Comparison of ENCODE assay signal across 3 cellular contexts in the genomic region with DNA sequence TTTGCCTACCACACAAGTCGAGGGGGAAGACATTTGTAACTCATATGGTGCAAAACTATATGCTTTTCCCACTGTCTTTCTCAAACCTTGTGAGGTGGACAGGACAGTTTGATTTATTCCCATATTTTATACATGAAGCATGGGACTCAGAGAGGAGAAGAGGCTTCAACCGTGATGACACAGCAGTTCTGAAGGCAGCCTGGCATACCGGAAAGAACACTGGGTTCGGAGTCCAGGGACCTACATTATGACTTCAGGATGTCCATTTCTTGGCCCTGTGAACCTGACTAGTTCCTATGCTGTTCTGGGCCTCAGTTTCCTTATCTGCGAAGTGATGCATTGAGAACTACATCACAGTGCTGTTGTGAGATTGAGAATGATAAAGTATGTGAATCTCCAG.
TF ChIP-seq lines count a peak whose summit lies in the region.

No MANE protein-coding gene starts in this region.

TF ChIP-seq in A549, 52 proteins besides CTCF, POLR2A, EP300 and RAD21:
- TF ChIP-seq HDAC2 (IDR thresholded peaks at IDR 0.05) (no peak), MAFK (IDR thresholded peaks at IDR 0.05; ENCODE audit: partially characterized antibody) (peak; percentile 87)

TF ChIP-seq in GM23338, 12 proteins besides CTCF, POLR2A, EP300 and RAD21 (continues in another document):
- TF ChIP-seq, protein P1, sequence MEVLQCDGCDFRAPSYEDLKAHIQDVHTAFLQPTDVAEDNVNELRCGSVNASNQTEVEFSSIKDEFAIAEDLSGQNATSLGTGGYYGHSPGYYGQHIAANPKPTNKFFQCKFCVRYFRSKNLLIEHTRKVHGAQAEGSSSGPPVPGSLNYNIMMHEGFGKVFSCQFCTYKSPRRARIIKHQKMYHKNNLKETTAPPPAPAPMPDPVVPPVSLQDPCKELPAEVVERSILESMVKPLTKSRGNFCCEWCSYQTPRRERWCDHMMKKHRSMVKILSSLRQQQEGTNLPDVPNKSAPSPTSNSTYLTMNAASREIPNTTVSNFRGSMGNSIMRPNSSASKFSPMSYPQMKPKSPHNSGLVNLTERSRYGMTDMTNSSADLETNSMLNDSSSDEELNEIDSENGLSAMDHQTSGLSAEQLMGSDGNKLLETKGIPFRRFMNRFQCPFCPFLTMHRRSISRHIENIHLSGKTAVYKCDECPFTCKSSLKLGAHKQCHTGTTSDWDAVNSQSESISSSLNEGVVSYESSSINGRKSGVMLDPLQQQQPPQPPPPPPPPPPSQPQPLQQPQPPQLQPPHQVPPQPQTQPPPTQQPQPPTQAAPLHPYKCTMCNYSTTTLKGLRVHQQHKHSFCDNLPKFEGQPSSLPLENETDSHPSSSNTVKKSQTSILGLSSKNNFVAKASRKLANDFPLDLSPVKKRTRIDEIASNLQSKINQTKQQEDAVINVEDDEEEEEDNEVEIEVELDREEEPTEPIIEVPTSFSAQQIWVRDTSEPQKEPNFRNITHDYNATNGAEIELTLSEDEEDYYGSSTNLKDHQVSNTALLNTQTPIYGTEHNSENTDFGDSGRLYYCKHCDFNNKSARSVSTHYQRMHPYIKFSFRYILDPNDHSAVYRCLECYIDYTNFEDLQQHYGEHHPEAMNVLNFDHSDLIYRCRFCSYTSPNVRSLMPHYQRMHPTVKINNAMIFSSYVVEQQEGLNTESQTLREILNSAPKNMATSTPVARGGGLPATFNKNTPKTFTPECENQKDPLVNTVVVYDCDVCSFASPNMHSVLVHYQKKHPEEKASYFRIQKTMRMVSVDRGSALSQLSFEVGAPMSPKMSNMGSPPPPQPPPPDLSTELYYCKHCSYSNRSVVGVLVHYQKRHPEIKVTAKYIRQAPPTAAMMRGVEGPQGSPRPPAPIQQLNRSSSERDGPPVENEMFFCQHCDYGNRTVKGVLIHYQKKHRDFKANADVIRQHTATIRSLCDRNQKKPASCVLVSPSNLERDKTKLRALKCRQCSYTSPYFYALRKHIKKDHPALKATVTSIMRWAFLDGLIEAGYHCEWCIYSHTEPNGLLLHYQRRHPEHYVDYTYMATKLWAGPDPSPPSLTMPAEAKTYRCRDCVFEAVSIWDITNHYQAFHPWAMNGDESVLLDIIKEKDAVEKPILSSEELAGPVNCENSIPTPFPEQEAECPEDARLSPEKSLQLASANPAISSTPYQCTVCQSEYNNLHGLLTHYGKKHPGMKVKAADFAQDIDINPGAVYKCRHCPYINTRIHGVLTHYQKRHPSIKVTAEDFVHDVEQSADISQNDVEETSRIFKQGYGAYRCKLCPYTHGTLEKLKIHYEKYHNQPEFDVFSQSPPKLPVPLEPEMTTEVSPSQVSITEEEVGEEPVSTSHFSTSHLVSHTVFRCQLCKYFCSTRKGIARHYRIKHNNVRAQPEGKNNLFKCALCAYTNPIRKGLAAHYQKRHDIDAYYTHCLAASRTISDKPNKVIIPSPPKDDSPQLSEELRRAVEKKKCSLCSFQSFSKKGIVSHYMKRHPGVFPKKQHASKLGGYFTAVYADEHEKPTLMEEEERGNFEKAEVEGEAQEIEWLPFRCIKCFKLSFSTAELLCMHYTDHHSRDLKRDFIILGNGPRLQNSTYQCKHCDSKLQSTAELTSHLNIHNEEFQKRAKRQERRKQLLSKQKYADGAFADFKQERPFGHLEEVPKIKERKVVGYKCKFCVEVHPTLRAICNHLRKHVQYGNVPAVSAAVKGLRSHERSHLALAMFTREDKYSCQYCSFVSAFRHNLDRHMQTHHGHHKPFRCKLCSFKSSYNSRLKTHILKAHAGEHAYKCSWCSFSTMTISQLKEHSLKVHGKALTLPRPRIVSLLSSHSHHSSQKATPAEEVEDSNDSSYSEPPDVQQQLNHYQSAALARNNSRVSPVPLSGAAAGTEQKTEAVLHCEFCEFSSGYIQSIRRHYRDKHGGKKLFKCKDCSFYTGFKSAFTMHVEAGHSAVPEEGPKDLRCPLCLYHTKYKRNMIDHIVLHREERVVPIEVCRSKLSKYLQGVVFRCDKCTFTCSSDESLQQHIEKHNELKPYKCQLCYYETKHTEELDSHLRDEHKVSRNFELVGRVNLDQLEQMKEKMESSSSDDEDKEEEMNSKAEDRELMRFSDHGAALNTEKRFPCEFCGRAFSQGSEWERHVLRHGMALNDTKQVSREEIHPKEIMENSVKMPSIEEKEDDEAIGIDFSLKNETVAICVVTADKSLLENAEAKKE (CRISPR knock-in tag; IDR thresholded peaks at IDR 0.05): no peak
- TF ChIP-seq, protein P2, sequence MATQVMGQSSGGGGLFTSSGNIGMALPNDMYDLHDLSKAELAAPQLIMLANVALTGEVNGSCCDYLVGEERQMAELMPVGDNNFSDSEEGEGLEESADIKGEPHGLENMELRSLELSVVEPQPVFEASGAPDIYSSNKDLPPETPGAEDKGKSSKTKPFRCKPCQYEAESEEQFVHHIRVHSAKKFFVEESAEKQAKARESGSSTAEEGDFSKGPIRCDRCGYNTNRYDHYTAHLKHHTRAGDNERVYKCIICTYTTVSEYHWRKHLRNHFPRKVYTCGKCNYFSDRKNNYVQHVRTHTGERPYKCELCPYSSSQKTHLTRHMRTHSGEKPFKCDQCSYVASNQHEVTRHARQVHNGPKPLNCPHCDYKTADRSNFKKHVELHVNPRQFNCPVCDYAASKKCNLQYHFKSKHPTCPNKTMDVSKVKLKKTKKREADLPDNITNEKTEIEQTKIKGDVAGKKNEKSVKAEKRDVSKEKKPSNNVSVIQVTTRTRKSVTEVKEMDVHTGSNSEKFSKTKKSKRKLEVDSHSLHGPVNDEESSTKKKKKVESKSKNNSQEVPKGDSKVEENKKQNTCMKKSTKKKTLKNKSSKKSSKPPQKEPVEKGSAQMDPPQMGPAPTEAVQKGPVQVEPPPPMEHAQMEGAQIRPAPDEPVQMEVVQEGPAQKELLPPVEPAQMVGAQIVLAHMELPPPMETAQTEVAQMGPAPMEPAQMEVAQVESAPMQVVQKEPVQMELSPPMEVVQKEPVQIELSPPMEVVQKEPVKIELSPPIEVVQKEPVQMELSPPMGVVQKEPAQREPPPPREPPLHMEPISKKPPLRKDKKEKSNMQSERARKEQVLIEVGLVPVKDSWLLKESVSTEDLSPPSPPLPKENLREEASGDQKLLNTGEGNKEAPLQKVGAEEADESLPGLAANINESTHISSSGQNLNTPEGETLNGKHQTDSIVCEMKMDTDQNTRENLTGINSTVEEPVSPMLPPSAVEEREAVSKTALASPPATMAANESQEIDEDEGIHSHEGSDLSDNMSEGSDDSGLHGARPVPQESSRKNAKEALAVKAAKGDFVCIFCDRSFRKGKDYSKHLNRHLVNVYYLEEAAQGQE (IDR thresholded peaks at IDR 0.05; ENCODE audit: unreplicated experiment): no peak
- TF ChIP-seq, protein P3, sequence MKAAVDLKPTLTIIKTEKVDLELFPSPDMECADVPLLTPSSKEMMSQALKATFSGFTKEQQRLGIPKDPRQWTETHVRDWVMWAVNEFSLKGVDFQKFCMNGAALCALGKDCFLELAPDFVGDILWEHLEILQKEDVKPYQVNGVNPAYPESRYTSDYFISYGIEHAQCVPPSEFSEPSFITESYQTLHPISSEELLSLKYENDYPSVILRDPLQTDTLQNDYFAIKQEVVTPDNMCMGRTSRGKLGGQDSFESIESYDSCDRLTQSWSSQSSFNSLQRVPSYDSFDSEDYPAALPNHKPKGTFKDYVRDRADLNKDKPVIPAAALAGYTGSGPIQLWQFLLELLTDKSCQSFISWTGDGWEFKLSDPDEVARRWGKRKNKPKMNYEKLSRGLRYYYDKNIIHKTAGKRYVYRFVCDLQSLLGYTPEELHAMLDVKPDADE (IDR thresholded peaks at IDR 0.05): no peak
- no peak for TF ChIP-seq NANOG (IDR thresholded peaks at IDR 0.05; ENCODE audit: borderline replicate concordance)
- TF ChIP-seq STAT1 (IDR thresholded peaks at IDR 0.05; ENCODE audit: unreplicated experiment): no peak
- TF ChIP-seq ZNF114 (CRISPR knock-in tag; IDR thresholded peaks at IDR 0.05): no peak
- TF ChIP-seq JUNB (IDR thresholded peaks at IDR 0.05; ENCODE audit: unreplicated experiment): no peak
- TF ChIP-seq POLR2AphosphoS5 (IDR thresholded peaks at IDR 0.05; ENCODE audit: low read depth): no peak
- no peak for TF ChIP-seq EZH2phosphoT487 (IDR thresholded peaks at IDR 0.05; ENCODE audit: unreplicated experiment)

TF ChIP-seq in K562, 482 proteins besides CTCF, POLR2A, EP300 and RAD21 (continues in another document):
- TF ChIP-seq FOXA3 (CRISPR knock-in tag; conservative IDR thresholded peaks at IDR 0.05 in 1 of 2, IDR thresholded peaks at IDR 0.05 in 1 of 2) (no peak), C11orf30 (IDR thresholded peaks at IDR 0.05; ENCODE audit: low read depth) (peak; percentile 71), MAFF (IDR thresholded peaks at IDR 0.05; ENCODE audit: low read length) (peak; percentile 11; the same call in 1 of the 2 replicates), RBM14 (IDR thresholded peaks at IDR 0.05; ENCODE audit: borderline replicate concordance, insufficient read depth, low read depth, low read length) (no peak), YBX1 (IDR thresholded peaks at IDR 0.05) (no peak), HDAC2 (IDR thresholded peaks at IDR 0.05) (no peak), DMBX1 (CRISPR knock-in tag; IDR thresholded peaks at IDR 0.05; ENCODE audit: borderline replicate concordance) (no peak), ZNF316 (IDR thresholded peaks at IDR 0.05) (peak; percentile 76), KDM1A (IDR thresholded peaks at IDR 0.05) (no peak), ZNF212 (CRISPR knock-in tag; IDR thresholded peaks at IDR 0.05) (no peak), MAFG (tag; conservative IDR thresholded peaks at IDR 0.05) (peak; percentile 64), BCL6 (CRISPR knock-in tag; IDR thresholded peaks at IDR 0.05) (no peak), HMGN3 (IDR thresholded peaks at IDR 0.05; ENCODE audit: borderline replicate concordance, extremely low read depth, insufficient read length, low read depth, low read length) (no peak), NFE2 (IDR thresholded peaks at IDR 0.05; ENCODE audit: low read depth) (peak; percentile 56; the same call in 1 of the 2 replicates), ZNF384 (IDR thresholded peaks at IDR 0.05; ENCODE audit: low read depth, low read length) (no peak), NFE2L1 (tag; IDR thresholded peaks at IDR 0.05; ENCODE audit: borderline replicate concordance, low read depth) (0 out of 2 replicates have a peak, but pooled peaks have one; percentile 13), SAFB (IDR thresholded peaks at IDR 0.05; ENCODE audit: borderline replicate concordance, low read depth, low read length) (no peak), ZNF431 (CRISPR knock-in tag; IDR thresholded peaks at IDR 0.05) (no peak), CBFA2T2 (conservative IDR thresholded peaks at IDR 0.05) (no peak), ZNF311 (CRISPR knock-in tag; IDR thresholded peaks at IDR 0.05) (no peak), HIVEP1 (CRISPR knock-in tag; IDR thresholded peaks at IDR 0.05) (no peak), IRF2 (CRISPR knock-in tag; IDR thresholded peaks at IDR 0.05) (no peak)
- TF ChIP-seq, protein P4, sequence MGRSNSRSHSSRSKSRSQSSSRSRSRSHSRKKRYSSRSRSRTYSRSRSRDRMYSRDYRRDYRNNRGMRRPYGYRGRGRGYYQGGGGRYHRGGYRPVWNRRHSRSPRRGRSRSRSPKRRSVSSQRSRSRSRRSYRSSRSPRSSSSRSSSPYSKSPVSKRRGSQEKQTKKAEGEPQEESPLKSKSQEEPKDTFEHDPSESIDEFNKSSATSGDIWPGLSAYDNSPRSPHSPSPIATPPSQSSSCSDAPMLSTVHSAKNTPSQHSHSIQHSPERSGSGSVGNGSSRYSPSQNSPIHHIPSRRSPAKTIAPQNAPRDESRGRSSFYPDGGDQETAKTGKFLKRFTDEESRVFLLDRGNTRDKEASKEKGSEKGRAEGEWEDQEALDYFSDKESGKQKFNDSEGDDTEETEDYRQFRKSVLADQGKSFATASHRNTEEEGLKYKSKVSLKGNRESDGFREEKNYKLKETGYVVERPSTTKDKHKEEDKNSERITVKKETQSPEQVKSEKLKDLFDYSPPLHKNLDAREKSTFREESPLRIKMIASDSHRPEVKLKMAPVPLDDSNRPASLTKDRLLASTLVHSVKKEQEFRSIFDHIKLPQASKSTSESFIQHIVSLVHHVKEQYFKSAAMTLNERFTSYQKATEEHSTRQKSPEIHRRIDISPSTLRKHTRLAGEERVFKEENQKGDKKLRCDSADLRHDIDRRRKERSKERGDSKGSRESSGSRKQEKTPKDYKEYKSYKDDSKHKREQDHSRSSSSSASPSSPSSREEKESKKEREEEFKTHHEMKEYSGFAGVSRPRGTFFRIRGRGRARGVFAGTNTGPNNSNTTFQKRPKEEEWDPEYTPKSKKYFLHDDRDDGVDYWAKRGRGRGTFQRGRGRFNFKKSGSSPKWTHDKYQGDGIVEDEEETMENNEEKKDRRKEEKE (IDR thresholded peaks at IDR 0.05; ENCODE audit: borderline replicate concordance in 1 of 2, control insufficient read depth in 1 of 2, low read depth in 2 of 2, low read length in 1 of 2): no peak
- TF ChIP-seq, protein P3 (conservative IDR thresholded peaks at IDR 0.05; ENCODE audit: control insufficient read depth, low read depth, low read length): no peak
- TF ChIP-seq, protein P5, sequence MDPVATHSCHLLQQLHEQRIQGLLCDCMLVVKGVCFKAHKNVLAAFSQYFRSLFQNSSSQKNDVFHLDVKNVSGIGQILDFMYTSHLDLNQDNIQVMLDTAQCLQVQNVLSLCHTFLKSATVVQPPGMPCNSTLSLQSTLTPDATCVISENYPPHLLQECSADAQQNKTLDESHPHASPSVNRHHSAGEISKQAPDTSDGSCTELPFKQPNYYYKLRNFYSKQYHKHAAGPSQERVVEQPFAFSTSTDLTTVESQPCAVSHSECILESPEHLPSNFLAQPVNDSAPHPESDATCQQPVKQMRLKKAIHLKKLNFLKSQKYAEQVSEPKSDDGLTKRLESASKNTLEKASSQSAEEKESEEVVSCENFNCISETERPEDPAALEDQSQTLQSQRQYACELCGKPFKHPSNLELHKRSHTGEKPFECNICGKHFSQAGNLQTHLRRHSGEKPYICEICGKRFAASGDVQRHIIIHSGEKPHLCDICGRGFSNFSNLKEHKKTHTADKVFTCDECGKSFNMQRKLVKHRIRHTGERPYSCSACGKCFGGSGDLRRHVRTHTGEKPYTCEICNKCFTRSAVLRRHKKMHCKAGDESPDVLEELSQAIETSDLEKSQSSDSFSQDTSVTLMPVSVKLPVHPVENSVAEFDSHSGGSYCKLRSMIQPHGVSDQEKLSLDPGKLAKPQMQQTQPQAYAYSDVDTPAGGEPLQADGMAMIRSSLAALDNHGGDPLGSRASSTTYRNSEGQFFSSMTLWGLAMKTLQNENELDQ (CRISPR knock-in tag; IDR thresholded peaks at IDR 0.05; ENCODE audit: borderline replicate concordance): no peak
- TF ChIP-seq, protein P6, sequence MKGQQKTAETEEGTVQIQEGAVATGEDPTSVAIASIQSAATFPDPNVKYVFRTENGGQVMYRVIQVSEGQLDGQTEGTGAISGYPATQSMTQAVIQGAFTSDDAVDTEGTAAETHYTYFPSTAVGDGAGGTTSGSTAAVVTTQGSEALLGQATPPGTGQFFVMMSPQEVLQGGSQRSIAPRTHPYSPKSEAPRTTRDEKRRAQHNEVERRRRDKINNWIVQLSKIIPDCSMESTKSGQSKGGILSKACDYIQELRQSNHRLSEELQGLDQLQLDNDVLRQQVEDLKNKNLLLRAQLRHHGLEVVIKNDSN (CRISPR knock-in tag; IDR thresholded peaks at IDR 0.05): no peak
- TF ChIP-seq, protein P7, sequence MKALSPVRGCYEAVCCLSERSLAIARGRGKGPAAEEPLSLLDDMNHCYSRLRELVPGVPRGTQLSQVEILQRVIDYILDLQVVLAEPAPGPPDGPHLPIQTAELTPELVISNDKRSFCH (CRISPR knock-in tag; IDR thresholded peaks at IDR 0.05): no peak
- TF ChIP-seq, protein P7 (tag; IDR thresholded peaks at IDR 0.05): no peak
